Comparison of ENCODE assay signal across 25 cellular contexts in genomic region chr1:174445817-174446216, GRCh38. TPM values are rescaled to one million over a fixed set of nuclear protein-coding genes. Genes with fewer than 3 reads are reported as not detected.
DNase-seq lines count a peak whose midpoint lies in the region; ATAC-seq and TF ChIP-seq lines count a peak whose summit lies in the region.
"Had no signal": no experiment of that assay in that cellular context is flagged by ENCODE, and none has a peak within 500 bp of the region (broad histone marks: within the 10 kb centered on the region; RNA-seq: fewer than 3 reads in every experiment).

No MANE protein-coding gene starts in this region.

- H3K4me2 ChIP-seq in PC-9: no peak overlapping the region
- H3K4me2 ChIP-seq: A549 had no signal

- no peaks in the 10 kb centered on the region for H3F3A ChIP-seq in PC-9 (ENCODE audit: insufficient read depth, low read depth)

- H4K20me1 ChIP-seq in PC-9 (ENCODE audit: insufficient read depth): no peaks in the 10 kb centered on the region

- no peaks in the 10 kb centered on the region for H3K4me1 ChIP-seq in NT2/D1 (ENCODE audit: insufficient read depth, insufficient read length)
- no peaks in the 10 kb centered on the region for H3K4me1 ChIP-seq in PC-9 (replicated peaks; ENCODE audit: insufficient read depth)
- H3K4me1 ChIP-seq: A549, BE2C, gastrocnemius medialis, SJSA1 had no signal

- POLR2A ChIA-PET in PC-9 (lab: Charles Lee; ENCODE audit: unreplicated experiment): no interaction called here

- no peak overlapping the region for H3K27ac Mint-ChIP-seq in endothelial cell (ENCODE audit: unreplicated experiment)
- H3K27ac Mint-ChIP-seq: activated CD4-positive, alpha-beta T cell treated with anti-CD3 and anti-CD28 coated beads for 36 hours; T-helper 1 cell treated with Interleukin-12 subunit alpha and Interleukin-12 subunit beta and Interleukin-4 antibody, amounts not matched to agents 30 μg/mL and 1 μg/mL, for 36 hours had no signal

- CTCF ChIA-PET in PC-9 (lab: Charles Lee): no interaction called here

- intact Hi-C loops in PC-9 (cut with micrococcal nuclease; ENCODE audit: unreplicated experiment): no loop called here

- H3K27ac ChIP-seq in PC-9: no peak overlapping the region
- H3K27ac ChIP-seq: A549, esophagus squamous epithelium, gastrocnemius medialis, HL-60, SJSA1 had no signal

- no peak for ATAC-seq in HG02623 (IDR thresholded peaks at IDR 0.05; ENCODE audit: unreplicated experiment)
- ATAC-seq: A549; activated CD4-positive, alpha-beta T cell treated with anti-CD3 and anti-CD28 coated beads for 36 hours; activated T-cell treated with anti-CD3 and anti-CD28 coated beads, Interleukin-2, amount 50 U/mL, for 4 hours; gastrocnemius medialis; HepG2 had no signal

- H3K27me3 Mint-ChIP-seq in endothelial cell (ENCODE audit: unreplicated experiment): peaks cover 4% of the 10 kb centered on the region
- H3K27me3 Mint-ChIP-seq: activated CD4-positive, alpha-beta T cell treated with anti-CD3 and anti-CD28 coated beads for 36 hours had no signal

- H3K9ac ChIP-seq in NT2/D1 (ENCODE audit: insufficient read length, low read depth): no peak overlapping the region

- no peaks in the 10 kb centered on the region for H3K79me2 ChIP-seq in PC-9 (ENCODE audit: low read depth)

- no peaks in the 10 kb centered on the region for H3K27me3 ChIP-seq in NT2/D1 (ENCODE audit: insufficient read depth, insufficient read length)
- H3K27me3 ChIP-seq in PC-9 (ENCODE audit: insufficient read depth, low read depth): no peaks in the 10 kb centered on the region
- H3K27me3 ChIP-seq: BE2C, esophagus squamous epithelium, gastrocnemius medialis, SJSA1 had no signal

- BruUV-seq in PC-9 (replicated peaks; lab: Mats Ljungman, UMichigan): no TSS peak

- H3K9me2 ChIP-seq in PC-9 (ENCODE audit: insufficient read depth): no peaks in the 10 kb centered on the region

- H3K36me3 ChIP-seq in NT2/D1 (ENCODE audit: insufficient read depth, insufficient read length, low read length) (no peaks in the 10 kb centered on the region), PC-9 (ENCODE audit: low read depth) (no peaks in the 10 kb centered on the region)
- H3K36me3 ChIP-seq: BE2C, esophagus squamous epithelium, gastrocnemius medialis, SJSA1 had no signal

- DNase-seq in NCI-H82 (lab: John Stamatoyannopoulos, UW) (peak; percentile 18), NCI-H82 treated with DMSO at 0.1 percent for 48 hours (lab: John Stamatoyannopoulos, UW; ENCODE audit: unreplicated experiment) (no peak), NT2/D1 (ENCODE audit: low read depth, low spot score) (peak; percentile 15), epithelial cell of esophagus (ENCODE audit: low read depth) (peak; percentile 14), pons (ENCODE audit: low spot score) (peak; percentile 8), endothelial cell (ENCODE audit: low spot score) (no peak), PC-9 (no peak)
- DNase-seq: activated CD4-positive, alpha-beta T cell treated with anti-CD3 and anti-CD28 coated beads for 36 hours; activated T-cell treated with anti-CD3 and anti-CD28 coated beads, Interleukin-2, amount 50 U/mL, for 4 hours; BE2C; DMS53; effector memory CD4-positive, alpha-beta T cell; esophagus squamous epithelium; gastrocnemius medialis; GF-D8; NCI-H1092; NCI-H2029 treated with DMSO at 0.1 percent for 48 hours; occipital lobe; small intestine had no signal

- no peak overlapping the region for H3K4me3 Mint-ChIP-seq in endothelial cell (ENCODE audit: unreplicated experiment)
- H3K4me3 Mint-ChIP-seq: activated CD4-positive, alpha-beta T cell treated with anti-CD3 and anti-CD28 coated beads for 36 hours; activated T-cell treated with anti-CD3 and anti-CD28 coated beads, Interleukin-2, amount 50 U/mL, for 4 hours; T-helper 1 cell treated with Interleukin-12 subunit alpha and Interleukin-12 subunit beta and Interleukin-4 antibody, amounts not matched to agents 30 μg/mL and 1 μg/mL, for 36 hours had no signal

- no peaks in the 10 kb centered on the region for H3K36me3 Mint-ChIP-seq in endothelial cell (ENCODE audit: low read depth, unreplicated experiment)

- peaks cover 10% of the 10 kb centered on the region for H3K4me1 Mint-ChIP-seq in endothelial cell (ENCODE audit: unreplicated experiment)

- no peaks in the 10 kb centered on the region for H3K9me3 ChIP-seq in NT2/D1 (ENCODE audit: insufficient read depth, low read length)
- no peaks in the 10 kb centered on the region for H3K9me3 ChIP-seq in PC-9 (ENCODE audit: insufficient read depth, low read depth)
- H3K9me3 ChIP-seq: A549, BE2C, esophagus squamous epithelium, gastrocnemius medialis, SJSA1 had no signal

- no peak overlapping the region for H2AFZ ChIP-seq in PC-9

- H3K4me3 ChIP-seq in NT2/D1 (ENCODE audit: insufficient read length, low read depth) (no peak overlapping the region), epithelial cell of esophagus (ENCODE audit: low read length) (no peak overlapping the region), PC-9 (no peak overlapping the region)
- H3K4me3 ChIP-seq: A549, esophagus squamous epithelium, gastrocnemius medialis, SJSA1 had no signal

- TF ChIP-seq CTCF in epithelial cell of esophagus (IDR thresholded peaks at IDR 0.05; ENCODE audit: insufficient read depth, low read depth, low read length, missing control alignments): no peak
- no peak for TF ChIP-seq CTCF in endothelial cell (IDR thresholded peaks at IDR 0.05; ENCODE audit: unreplicated experiment)
- TF ChIP-seq CTCF in PC-9 (conservative IDR thresholded peaks at IDR 0.05): no peak

- H3K9me3 Mint-ChIP-seq in endothelial cell (ENCODE audit: unreplicated experiment): no peaks in the 10 kb centered on the region
- H3K9me3 Mint-ChIP-seq: activated T-cell treated with anti-CD3 and anti-CD28 coated beads, Interleukin-2, amount 50 U/mL, for 4 hours; T-helper 1 cell treated with Interleukin-12 subunit alpha and Interleukin-12 subunit beta and Interleukin-4 antibody, amounts not matched to agents 30 μg/mL and 1 μg/mL, for 36 hours had no signal

RNA-seq across cellular contexts. Expression of gene GPR52, which starts 1.9 kb away (rescaled TPM):
- total RNA-seq in endothelial cell (ENCODE audit: unreplicated experiment): 0.67 TPM
- 0.55 and 1.1 TPM in 2 replicates for total RNA-seq in PC-9 (2021)

Comparison
In these comparisons a context has a peak if more than half of its experiments do, and no peak if none do; other contexts are left out.
1. DNase-seq: peak in NCI-H82 (single experiment), NT2/D1 (single experiment), epithelial cell of esophagus (single experiment) and pons (single experiment); none in NCI-H82 treated with DMSO at 0.1 percent for 48 hours (single experiment), endothelial cell (single experiment) and PC-9 (0 of 2).